1 cellular context compared by ENCODE assay signal in the genomic region with DNA sequence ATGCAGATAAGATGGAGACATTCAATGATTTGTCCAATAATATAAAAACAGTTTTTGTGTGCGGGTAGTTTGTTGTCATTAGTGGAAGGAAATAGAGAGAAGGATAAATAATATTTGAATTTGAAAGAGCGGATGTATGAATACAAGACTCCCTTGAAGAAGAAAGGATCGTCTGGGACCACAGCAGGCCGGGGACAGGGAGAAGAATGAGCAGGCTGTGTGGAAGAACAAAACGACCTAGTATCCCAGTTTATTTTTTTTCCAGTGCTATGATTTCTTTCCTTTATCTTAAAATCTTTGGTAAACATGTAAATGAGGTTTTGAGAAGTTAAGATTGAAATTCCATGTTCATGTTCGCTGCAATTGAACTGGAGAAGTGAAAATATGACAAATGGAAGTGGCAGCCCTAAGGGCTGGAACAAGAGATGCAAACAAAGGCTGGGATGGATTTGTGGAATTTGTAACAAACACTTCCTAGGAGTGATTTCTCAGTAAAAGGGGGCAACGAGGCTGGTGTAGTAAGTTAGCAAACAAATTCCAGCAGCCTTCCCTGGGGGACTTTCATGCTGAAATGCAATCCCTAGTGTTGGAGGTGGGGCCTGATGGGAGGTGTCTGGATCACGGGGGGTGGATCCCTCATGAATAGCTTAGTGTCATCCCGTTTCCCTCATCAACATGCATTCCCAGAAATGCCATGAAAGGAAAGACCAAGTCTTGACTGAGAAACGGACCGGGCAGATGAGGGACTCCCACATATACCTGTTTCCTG.
TF ChIP-seq lines count a peak whose summit lies in the region.

No MANE protein-coding gene starts in this region.

TF ChIP-seq in SK-N-SH, 30 proteins besides CTCF, POLR2A, EP300 and RAD21 (continued from another document):
- TF ChIP-seq USF1 (IDR thresholded peaks at IDR 0.05; ENCODE audit: borderline replicate concordance, low read depth) (no peak; the same call in 1 of the 2 replicates), TAF1 (IDR thresholded peaks at IDR 0.05; ENCODE audit: borderline replicate concordance, low read depth, low read length) (peak; percentile 74; the same call in 1 of the 2 replicates), YY1 (IDR thresholded peaks at IDR 0.05; ENCODE audit: low read depth) (peak; percentile 53; the same call in 1 of the 2 replicates), MXI1 (IDR thresholded peaks at IDR 0.05; ENCODE audit: low read depth, low read length) (peak; percentile 72; the same call in 1 of the 2 replicates), SIN3A (IDR thresholded peaks at IDR 0.05; ENCODE audit: borderline replicate concordance, low read depth, low read length) (peak; percentile 82; the same call in 1 of the 2 replicates), MAX (IDR thresholded peaks at IDR 0.05; ENCODE audit: low read depth) (peak; percentile 60), POLR2AphosphoS5 (IDR thresholded peaks at IDR 0.05; ENCODE audit: low read depth, low read length) (peak; percentile 76), PBX3 (IDR thresholded peaks at IDR 0.05) (peak; percentile 44; the same call in 1 of the 2 replicates), TCF12 (IDR thresholded peaks at IDR 0.05) (0 out of 2 replicates have a peak, but pooled peaks have one; percentile 16), GABPA (IDR thresholded peaks at IDR 0.05; ENCODE audit: low read depth) (no peak)
